ENCODE assay signal across 1 cellular context in the genomic region with DNA sequence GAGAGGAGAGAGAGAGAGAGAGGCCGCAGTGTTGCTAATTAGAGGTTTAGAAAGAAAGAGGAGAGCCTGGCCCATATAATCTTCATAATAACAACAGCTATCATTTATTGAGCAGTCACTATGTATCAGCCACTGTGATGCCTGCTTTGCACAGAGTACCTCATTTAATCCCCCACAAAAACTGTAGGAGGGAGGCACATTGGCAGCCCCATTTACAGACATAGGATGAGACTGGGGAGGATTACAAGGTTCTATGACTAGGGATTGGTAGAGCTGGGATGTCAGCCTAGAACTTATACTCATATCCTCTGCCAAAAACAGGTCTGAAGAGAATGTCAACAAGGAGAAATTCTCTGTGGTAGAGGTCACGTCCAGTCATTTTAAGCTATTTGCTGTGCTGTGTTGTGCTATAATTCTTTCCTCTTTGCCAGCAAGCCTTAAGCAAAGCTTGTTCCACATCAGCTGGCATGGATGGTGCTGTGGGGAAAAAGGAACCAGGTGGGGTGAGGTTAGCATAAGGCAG.
TF ChIP-seq lines count a peak whose summit lies in the region.

No MANE protein-coding gene starts in this region.

TF ChIP-seq in GM23338, 12 proteins besides CTCF, POLR2A, EP300 and RAD21:
- TF ChIP-seq, protein P1, sequence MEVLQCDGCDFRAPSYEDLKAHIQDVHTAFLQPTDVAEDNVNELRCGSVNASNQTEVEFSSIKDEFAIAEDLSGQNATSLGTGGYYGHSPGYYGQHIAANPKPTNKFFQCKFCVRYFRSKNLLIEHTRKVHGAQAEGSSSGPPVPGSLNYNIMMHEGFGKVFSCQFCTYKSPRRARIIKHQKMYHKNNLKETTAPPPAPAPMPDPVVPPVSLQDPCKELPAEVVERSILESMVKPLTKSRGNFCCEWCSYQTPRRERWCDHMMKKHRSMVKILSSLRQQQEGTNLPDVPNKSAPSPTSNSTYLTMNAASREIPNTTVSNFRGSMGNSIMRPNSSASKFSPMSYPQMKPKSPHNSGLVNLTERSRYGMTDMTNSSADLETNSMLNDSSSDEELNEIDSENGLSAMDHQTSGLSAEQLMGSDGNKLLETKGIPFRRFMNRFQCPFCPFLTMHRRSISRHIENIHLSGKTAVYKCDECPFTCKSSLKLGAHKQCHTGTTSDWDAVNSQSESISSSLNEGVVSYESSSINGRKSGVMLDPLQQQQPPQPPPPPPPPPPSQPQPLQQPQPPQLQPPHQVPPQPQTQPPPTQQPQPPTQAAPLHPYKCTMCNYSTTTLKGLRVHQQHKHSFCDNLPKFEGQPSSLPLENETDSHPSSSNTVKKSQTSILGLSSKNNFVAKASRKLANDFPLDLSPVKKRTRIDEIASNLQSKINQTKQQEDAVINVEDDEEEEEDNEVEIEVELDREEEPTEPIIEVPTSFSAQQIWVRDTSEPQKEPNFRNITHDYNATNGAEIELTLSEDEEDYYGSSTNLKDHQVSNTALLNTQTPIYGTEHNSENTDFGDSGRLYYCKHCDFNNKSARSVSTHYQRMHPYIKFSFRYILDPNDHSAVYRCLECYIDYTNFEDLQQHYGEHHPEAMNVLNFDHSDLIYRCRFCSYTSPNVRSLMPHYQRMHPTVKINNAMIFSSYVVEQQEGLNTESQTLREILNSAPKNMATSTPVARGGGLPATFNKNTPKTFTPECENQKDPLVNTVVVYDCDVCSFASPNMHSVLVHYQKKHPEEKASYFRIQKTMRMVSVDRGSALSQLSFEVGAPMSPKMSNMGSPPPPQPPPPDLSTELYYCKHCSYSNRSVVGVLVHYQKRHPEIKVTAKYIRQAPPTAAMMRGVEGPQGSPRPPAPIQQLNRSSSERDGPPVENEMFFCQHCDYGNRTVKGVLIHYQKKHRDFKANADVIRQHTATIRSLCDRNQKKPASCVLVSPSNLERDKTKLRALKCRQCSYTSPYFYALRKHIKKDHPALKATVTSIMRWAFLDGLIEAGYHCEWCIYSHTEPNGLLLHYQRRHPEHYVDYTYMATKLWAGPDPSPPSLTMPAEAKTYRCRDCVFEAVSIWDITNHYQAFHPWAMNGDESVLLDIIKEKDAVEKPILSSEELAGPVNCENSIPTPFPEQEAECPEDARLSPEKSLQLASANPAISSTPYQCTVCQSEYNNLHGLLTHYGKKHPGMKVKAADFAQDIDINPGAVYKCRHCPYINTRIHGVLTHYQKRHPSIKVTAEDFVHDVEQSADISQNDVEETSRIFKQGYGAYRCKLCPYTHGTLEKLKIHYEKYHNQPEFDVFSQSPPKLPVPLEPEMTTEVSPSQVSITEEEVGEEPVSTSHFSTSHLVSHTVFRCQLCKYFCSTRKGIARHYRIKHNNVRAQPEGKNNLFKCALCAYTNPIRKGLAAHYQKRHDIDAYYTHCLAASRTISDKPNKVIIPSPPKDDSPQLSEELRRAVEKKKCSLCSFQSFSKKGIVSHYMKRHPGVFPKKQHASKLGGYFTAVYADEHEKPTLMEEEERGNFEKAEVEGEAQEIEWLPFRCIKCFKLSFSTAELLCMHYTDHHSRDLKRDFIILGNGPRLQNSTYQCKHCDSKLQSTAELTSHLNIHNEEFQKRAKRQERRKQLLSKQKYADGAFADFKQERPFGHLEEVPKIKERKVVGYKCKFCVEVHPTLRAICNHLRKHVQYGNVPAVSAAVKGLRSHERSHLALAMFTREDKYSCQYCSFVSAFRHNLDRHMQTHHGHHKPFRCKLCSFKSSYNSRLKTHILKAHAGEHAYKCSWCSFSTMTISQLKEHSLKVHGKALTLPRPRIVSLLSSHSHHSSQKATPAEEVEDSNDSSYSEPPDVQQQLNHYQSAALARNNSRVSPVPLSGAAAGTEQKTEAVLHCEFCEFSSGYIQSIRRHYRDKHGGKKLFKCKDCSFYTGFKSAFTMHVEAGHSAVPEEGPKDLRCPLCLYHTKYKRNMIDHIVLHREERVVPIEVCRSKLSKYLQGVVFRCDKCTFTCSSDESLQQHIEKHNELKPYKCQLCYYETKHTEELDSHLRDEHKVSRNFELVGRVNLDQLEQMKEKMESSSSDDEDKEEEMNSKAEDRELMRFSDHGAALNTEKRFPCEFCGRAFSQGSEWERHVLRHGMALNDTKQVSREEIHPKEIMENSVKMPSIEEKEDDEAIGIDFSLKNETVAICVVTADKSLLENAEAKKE (CRISPR knock-in tag; IDR thresholded peaks at IDR 0.05) = no peak
